ENCODE assay signal across 20 cellular contexts in the genomic region with DNA sequence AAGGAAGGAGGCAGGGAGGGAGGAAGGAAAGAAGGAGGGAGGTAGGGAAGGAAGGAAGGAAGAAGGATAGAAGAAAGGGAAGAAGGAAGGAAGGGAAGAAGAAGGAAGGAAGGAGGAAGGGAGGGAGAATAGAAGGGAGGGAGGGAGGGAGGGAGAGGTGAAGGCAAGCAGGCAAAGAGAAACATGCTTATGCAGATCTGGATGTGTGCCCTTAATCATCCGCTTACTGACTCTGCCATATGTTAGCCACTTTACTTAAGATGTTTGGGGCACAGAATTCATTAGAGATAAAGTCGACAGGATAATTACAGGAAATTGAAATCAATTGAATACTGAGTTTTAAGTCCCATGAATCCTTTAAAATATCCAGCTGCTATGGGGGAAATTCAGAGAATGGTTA.
DNase-seq lines count a peak whose midpoint lies in the region; ATAC-seq, FAIRE-seq and TF ChIP-seq lines count a peak whose summit lies in the region.
"Had no signal": no experiment of that assay in that cellular context is flagged by ENCODE, and none has a peak within 500 bp of the region (broad histone marks: within the 10 kb centered on the region; RNA-seq: fewer than 3 reads in every experiment).

No MANE protein-coding gene starts in this region.

- ATAC-seq in GM19023 (IDR thresholded peaks at IDR 0.05; ENCODE audit: unreplicated experiment) = no peak
- ATAC-seq in activated naive CD4-positive, alpha-beta T cell treated with anti-CD3 and anti-CD28 coated beads, Interleukin-2, amount 50 U/mL, for 72 hours = no peak

- peak; percentile 49 for DNase-seq in NCI-H1105 treated with DMSO at 0.1 percent for 48 hours (lab: John Stamatoyannopoulos, UW)
- no peak for DNase-seq in NCI-H1105 (lab: John Stamatoyannopoulos, UW)
- no peak for DNase-seq in D721Med (ENCODE audit: insufficient read length, low spot score)
- peak; percentile 75 for DNase-seq in NCI-H446 treated with DMSO at 0.1 percent for 48 hours (lab: John Stamatoyannopoulos, UW)
- DNase-seq in SK-N-MC (ENCODE audit: low read depth, low spot score) = peak; percentile 3
- DNase-seq in activated naive CD4-positive, alpha-beta T cell treated with anti-CD3 and anti-CD28 coated beads, Interleukin-2, amount 50 U/mL, for 72 hours (ENCODE audit: low spot score in 2 of 2) = no peak
- no peak for DNase-seq in cortex of kidney (lab: John Stamatoyannopoulos, UW)
- DNase-seq: AML-193; Caco-2; CD8-positive, alpha-beta memory T cell; DMS153; DMS79 treated with DMSO at 0.1 percent for 48 hours; EL; GDM1; HFFc6 had no signal

- no peaks in the 10 kb centered on the region for H3K9me3 ChIP-seq in SK-N-MC (ENCODE audit: low read depth, low read length)
- H3K9me3 ChIP-seq: BLaER1, Caco-2, HAP-1 had no signal

- no peak overlapping the region for H3K27ac Mint-ChIP-seq in activated naive CD4-positive, alpha-beta T cell treated with anti-CD3 and anti-CD28 coated beads, Interleukin-2, amount 50 U/mL, for 72 hours
- H3K27ac Mint-ChIP-seq: CD8-positive, alpha-beta memory T cell; HFFc6 had no signal

- no peak overlapping the region for H3K9ac ChIP-seq in SK-N-MC (ENCODE audit: insufficient read length)
- H3K9ac ChIP-seq: BLaER1 had no signal

- peaks cover 0 to 15% of the 10 kb centered on the region in 2 donors for H3K36me3 Mint-ChIP-seq in activated naive CD4-positive, alpha-beta T cell treated with anti-CD3 and anti-CD28 coated beads, Interleukin-2, amount 50 U/mL, for 72 hours
- H3K36me3 Mint-ChIP-seq: CD8-positive, alpha-beta memory T cell had no signal

- H3K27ac ChIP-seq in SK-N-MC = no peak overlapping the region
- H3K27ac ChIP-seq: 22Rv1, BLaER1 had no signal

- peak; percentile 96 for FAIRE-seq in D721Med (lab: Jason Lieb, UNC)
- FAIRE-seq: H1 had no signal

- no peak overlapping the region for H3K4me3 ChIP-seq in SK-N-MC
- H3K4me3 ChIP-seq: BLaER1, HAP-1 had no signal

- H3K9me3 Mint-ChIP-seq in activated naive CD4-positive, alpha-beta T cell treated with anti-CD3 and anti-CD28 coated beads, Interleukin-2, amount 50 U/mL, for 72 hours = peaks cover 13 to 24% of the 10 kb centered on the region in 2 donors

- TF ChIP-seq CTCF in D721Med (IDR thresholded peaks at IDR 0.05; ENCODE audit: insufficient read depth, missing control alignments) = no peak

- no peaks in the 10 kb centered on the region for H3K36me3 ChIP-seq in SK-N-MC (ENCODE audit: insufficient read depth, low read length)
- H3K36me3 ChIP-seq: BLaER1, HAP-1 had no signal

Comparison
In these comparisons a context has a peak if more than half of its experiments do, and no peak if none do; other contexts are left out.
1. DNase-seq: peak in NCI-H1105 treated with DMSO at 0.1 percent for 48 hours (single experiment), NCI-H446 treated with DMSO at 0.1 percent for 48 hours (single experiment) and SK-N-MC (single experiment); none in NCI-H1105 (single experiment), D721Med (single experiment), activated naive CD4-positive, alpha-beta T cell treated with anti-CD3 and anti-CD28 coated beads, Interleukin-2, amount 50 U/mL, for 72 hours (0 of 2) and cortex of kidney (single experiment).